ENCODE assay signal across 17 cellular contexts in genomic region chr2:187526776-187527175, GRCh38. TPM values are rescaled to one million over a fixed set of nuclear protein-coding genes. Genes with fewer than 3 reads are reported as not detected.
DNase-seq lines count a peak whose midpoint lies in the region; ATAC-seq and TF ChIP-seq lines count a peak whose summit lies in the region.
"Had no signal": no experiment of that assay in that cellular context is flagged by ENCODE, and none has a peak within 500 bp of the region (broad histone marks: within the 10 kb centered on the region; RNA-seq: fewer than 3 reads in every experiment).

No MANE protein-coding gene starts in this region.

- no peak overlapping the region for H3K4me2 ChIP-seq in mesendoderm (ENCODE audit: low read length)

- no peak overlapping the region for H4K8ac ChIP-seq in mesendoderm (ENCODE audit: low read depth, low read length)

- no peak overlapping the region for H4K5ac ChIP-seq in mesendoderm (ENCODE audit: low read length)

- no peak overlapping the region for H3K9ac ChIP-seq in mesendoderm (ENCODE audit: low read length)

- H2AK5ac ChIP-seq in mesendoderm (ENCODE audit: low read length): no peak overlapping the region

- H3K36me3 ChIP-seq in left ventricle myocardium inferior (peaks cover 6% of the 10 kb centered on the region), brain microvascular endothelial cell (replicated peaks) (peaks cover 18% of the 10 kb centered on the region), mesendoderm (ENCODE audit: control insufficient read depth, insufficient read depth, low read length) (no peaks in the 10 kb centered on the region)

- H3K79me1 ChIP-seq in mesendoderm (ENCODE audit: low read length): no peaks in the 10 kb centered on the region

- H3K23ac ChIP-seq in mesendoderm (ENCODE audit: low read length): no peak overlapping the region

- in situ Hi-C loops in brain microvascular endothelial cell (cut with HindIII; ENCODE audit: low pct_ligation_motif_present, low sequenced_read_pairs): no loop called here

- H3K9me3 ChIP-seq in left ventricle myocardium inferior (replicated peaks): no peaks in the 10 kb centered on the region

- H3K4me1 ChIP-seq in left ventricle myocardium inferior (peaks cover 23% of the 10 kb centered on the region), mesendoderm (ENCODE audit: control insufficient read depth, low read depth, low read length) (no peaks in the 10 kb centered on the region)

- no peak overlapping the region for H2BK15ac ChIP-seq in mesendoderm (replicated peaks; ENCODE audit: low read depth)

- no peak overlapping the region for H3K56ac ChIP-seq in mesendoderm (ENCODE audit: low read length)

- H2BK5ac ChIP-seq in mesendoderm (ENCODE audit: low read length): no peak overlapping the region

- intact Hi-C loops in left ventricle myocardium inferior (cut with micrococcal nuclease): no loop called here
- intact Hi-C loops in Right ventricle myocardium superior (cut with DNase I): no loop called here

- H3K27ac ChIP-seq in left ventricle myocardium inferior (replicated peaks): peak overlapping the region; percentile 64
- peak overlapping the region; percentile 83 for H3K27ac ChIP-seq in brain microvascular endothelial cell
- no peak overlapping the region for H3K27ac ChIP-seq in mesendoderm (ENCODE audit: low read depth, low read length)

- ATAC-seq in Right ventricle myocardium superior (ENCODE audit: poor library complexity) (no peak), GM18498 (IDR thresholded peaks at IDR 0.05; ENCODE audit: unreplicated experiment) (no peak), HG02588 (IDR thresholded peaks at IDR 0.05; ENCODE audit: unreplicated experiment) (no peak)
- ATAC-seq: left colon had no signal

- TF ChIP-seq CTCF in left ventricle myocardium inferior (IDR thresholded peaks at IDR 0.05; ENCODE audit: borderline replicate concordance) (no peak), brain microvascular endothelial cell (IDR thresholded peaks at IDR 0.05; ENCODE audit: low read depth, low read length, missing control alignments) (no peak)

- H3K18ac ChIP-seq in mesendoderm (ENCODE audit: low read length): no peak overlapping the region

- H2BK120ac ChIP-seq in mesendoderm (ENCODE audit: low read depth, low read length): no peak overlapping the region

- no peak overlapping the region for H3K4ac ChIP-seq in mesendoderm (ENCODE audit: low read depth, low read length)

- DNase-seq in left ventricle myocardium inferior (no peak), Right ventricle myocardium superior (no peak), brain microvascular endothelial cell (no peak), mesendoderm (peak; percentile 62), germinal center (ENCODE audit: low spot score) (no peak), NCI-H526 (lab: John Stamatoyannopoulos, UW) (no peak)
- DNase-seq: activated CD4-positive, alpha-beta T cell treated with anti-CD3 and anti-CD28 coated beads for 4 hours; activated T-cell treated with anti-CD3 and anti-CD28 coated beads for 4 hours; Calu3; central memory CD4-positive, alpha-beta T cell; left colon; naive B cell; NCI-H2081 treated with DMSO at 0.1 percent for 48 hours; NCI-H774; T-helper 2 cell had no signal

- no peaks in the 10 kb centered on the region for H3K27me3 ChIP-seq in left ventricle myocardium inferior (ENCODE audit: low read depth)
- H3K27me3 ChIP-seq in brain microvascular endothelial cell (replicated peaks): no peaks in the 10 kb centered on the region
- no peaks in the 10 kb centered on the region for H3K27me3 ChIP-seq in mesendoderm (ENCODE audit: insufficient read depth, low read length, poor library complexity)

- H3K4me3 ChIP-seq in left ventricle myocardium inferior (no peak overlapping the region), brain microvascular endothelial cell (ENCODE audit: low read depth, low read length) (no peak overlapping the region), mesendoderm (ENCODE audit: low read length) (no peak overlapping the region)

- no peaks in the 10 kb centered on the region for H3K79me2 ChIP-seq in mesendoderm (ENCODE audit: control insufficient read depth, insufficient read depth, low read length)

RNA-seq across cellular contexts. Expression of gene TFPI, which starts 27.5 kb away (rescaled TPM):
- 19.0 TPM for total RNA-seq in left ventricle myocardium inferior
- total RNA-seq in Right ventricle myocardium superior: 24.3 TPM
- 7.2 TPM for polyA plus RNA-seq in mesendoderm (2013, experiment 1 of 2)
- polyA plus RNA-seq in mesendoderm (2013, experiment 2 of 2): 7.3 TPM
